ENCODE assay signal across 7 cellular contexts in the genomic region with DNA sequence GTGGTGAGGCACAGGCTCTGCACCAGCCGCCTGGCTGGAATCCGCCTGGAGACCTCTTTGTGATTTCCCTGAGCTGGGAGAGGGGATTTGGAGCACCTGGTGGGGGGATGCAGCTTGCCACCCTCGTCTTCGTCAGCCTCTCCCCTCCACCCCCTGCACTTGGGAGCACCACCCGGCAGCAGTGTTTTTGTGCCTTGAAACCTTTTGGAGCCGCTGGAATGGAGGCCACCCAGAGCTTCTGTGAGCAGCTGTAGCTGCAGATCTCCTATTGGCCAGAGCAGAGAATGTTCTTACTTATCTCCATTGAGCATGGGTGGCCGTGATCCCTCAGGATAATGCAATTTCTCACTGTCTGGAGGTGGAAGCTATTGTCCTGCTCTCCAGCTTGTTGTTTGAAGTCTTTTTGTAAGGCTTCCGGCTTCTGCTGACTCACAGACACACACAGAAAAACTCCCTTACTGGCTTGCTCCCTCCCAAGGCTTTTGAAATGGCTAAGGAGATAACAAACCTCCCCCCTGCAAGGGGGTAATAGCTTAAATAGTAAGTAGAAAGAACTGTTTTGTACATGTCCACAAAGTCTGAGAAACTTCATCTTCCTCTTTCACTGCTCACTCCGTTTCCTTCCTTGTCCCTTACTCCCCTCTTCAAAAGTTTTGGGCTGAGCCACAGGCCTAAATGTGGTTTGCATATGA.
DNase-seq lines count a peak whose midpoint lies in the region; ATAC-seq and TF ChIP-seq lines count a peak whose summit lies in the region.

No MANE protein-coding gene starts in this region.

- DNase-seq in H4 (ENCODE audit: low spot score) (peak; percentile 41), NB4 (ENCODE audit: low read depth) (peak; percentile 97), kidney tubule cell (ENCODE audit: low spot score) (peak; percentile 49), upper lobe of right lung (no peak), NCI-H2196 (lab: John Stamatoyannopoulos, UW; ENCODE audit: unreplicated experiment) (no peak)

- no peaks in the 10 kb centered on the region for H3K9me3 ChIP-seq in upper lobe of right lung

- peak overlapping the region; percentile 52 for H3K27ac ChIP-seq in upper lobe of right lung

- intact Hi-C loops in upper lobe of right lung (cut with DNase I): no loop called here

- peak; percentile 65 for ATAC-seq in GM18502 (IDR thresholded peaks at IDR 0.05; ENCODE audit: poor library complexity, unreplicated experiment)
- ATAC-seq in upper lobe of right lung: peak; percentile 61

- TF ChIP-seq POLR2A in NB4 (IDR thresholded peaks at IDR 0.05; ENCODE audit: extremely low read depth, insufficient read length): peak; percentile 47

- H3K9me3 Mint-ChIP-seq in brain: peaks cover 0 to 14% (median 10%) of the 10 kb centered on the region in 5 experiments

- H3K36me3 Mint-ChIP-seq in brain: peaks cover 7% of the 10 kb centered on the region

- H3K4me1 Mint-ChIP-seq in brain: peaks cover 68% of the 10 kb centered on the region

- H3K4me1 ChIP-seq in upper lobe of right lung: peaks cover 34% of the 10 kb centered on the region

- H3K4me3 ChIP-seq in NB4 (ENCODE audit: low read depth, low read length) (peak overlapping the region; percentile 58), upper lobe of right lung (no peak overlapping the region)

- H3K27me3 Mint-ChIP-seq in brain: no peaks in the 10 kb centered on the region

- peak overlapping the region; percentile 49 to 75 (median 56) for H3K4me3 Mint-ChIP-seq in brain

- H3K36me3 ChIP-seq in upper lobe of right lung: no peaks in the 10 kb centered on the region

- H3K27me3 ChIP-seq in upper lobe of right lung: no peaks in the 10 kb centered on the region

- H3K27ac Mint-ChIP-seq in brain: peak overlapping the region; percentile 7 to 98 (median 68)

- TF ChIP-seq CTCF in NB4 (IDR thresholded peaks at IDR 0.05; ENCODE audit: low read depth, low read length) (no peak), brain (conservative IDR thresholded peaks at IDR 0.05) (no peak), upper lobe of right lung (IDR thresholded peaks at IDR 0.05) (no peak)

Comparison
In these comparisons a context has a peak if more than half of its experiments do, and no peak if none do; other contexts are left out.
1. DNase-seq: peak in H4 (single experiment), NB4 (single experiment) and kidney tubule cell (single experiment); none in upper lobe of right lung (single experiment) and NCI-H2196 (single experiment).